8 cellular contexts compared by ENCODE assay signal in the genomic region with DNA sequence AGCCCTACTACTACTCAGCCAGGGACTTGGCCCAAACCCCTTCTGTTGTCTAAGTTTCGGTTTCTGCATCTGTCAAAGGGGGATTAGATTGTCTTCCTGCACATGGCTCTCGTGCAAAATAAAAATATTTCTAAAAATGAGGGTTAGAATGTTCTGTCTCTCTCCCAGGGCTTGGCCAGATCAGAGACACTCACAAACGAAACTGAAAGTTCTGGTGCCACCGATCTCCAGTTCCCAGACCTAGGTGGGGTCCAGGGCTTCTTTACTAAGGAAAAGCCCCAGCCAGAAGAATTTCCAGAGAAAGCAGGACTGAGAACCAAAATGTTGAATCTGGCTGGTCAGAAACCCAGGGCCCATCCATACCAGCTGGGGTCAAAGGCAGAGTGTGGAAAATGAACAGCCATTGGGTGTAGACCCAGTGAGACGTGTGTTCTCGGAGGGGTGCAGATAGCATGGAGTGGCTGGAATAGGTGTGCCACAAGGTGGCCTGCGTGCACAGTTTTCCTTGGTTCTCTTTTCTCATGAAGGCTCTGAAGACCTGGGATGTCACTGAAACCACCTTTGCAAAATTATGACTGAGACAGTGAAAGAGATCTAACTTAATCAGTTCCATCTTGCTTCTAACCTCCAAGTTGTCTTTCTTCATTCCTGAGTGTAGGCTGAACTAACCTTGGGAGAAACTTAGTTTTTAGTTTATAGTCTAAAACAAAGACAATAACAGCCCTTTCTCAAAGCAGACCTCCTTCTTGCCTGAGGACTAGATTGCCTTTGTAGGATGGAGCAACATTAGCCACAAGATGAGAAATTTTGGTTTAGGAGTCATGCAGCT. TPM values are rescaled to one million over a fixed set of nuclear protein-coding genes. Genes with fewer than 3 reads are reported as not detected.
DNase-seq lines count a peak whose midpoint lies in the region; ATAC-seq and TF ChIP-seq lines count a peak whose summit lies in the region.
"Had no signal": no experiment of that assay in that cellular context is flagged by ENCODE, and none has a peak within 500 bp of the region (broad histone marks: within the 10 kb centered on the region; RNA-seq: fewer than 3 reads in every experiment).

No MANE protein-coding gene starts in this region.

- 15 to 24% (median 19%) methylated on average over 7 of the region's 7 CpGs for WGBS in spleen, 5 donors

- TF ChIP-seq POLR2A in GM19193 (IDR thresholded peaks at IDR 0.05; ENCODE audit: extremely low read depth, insufficient read depth, insufficient read length): peak; percentile 36
- TF ChIP-seq POLR2A in spleen (IDR thresholded peaks at IDR 0.05): no peak

- no peak for ATAC-seq in GM18873 (IDR thresholded peaks at IDR 0.05; ENCODE audit: low FRiP score, unreplicated experiment)
- no peak for ATAC-seq in HG03045 (IDR thresholded peaks at IDR 0.05; ENCODE audit: unreplicated experiment)
- no peak for ATAC-seq in HG03520 (IDR thresholded peaks at IDR 0.05; ENCODE audit: unreplicated experiment)

- H3K9me3 Mint-ChIP-seq in endothelial cell (ENCODE audit: unreplicated experiment): no peaks in the 10 kb centered on the region

- H3K27ac ChIP-seq in spleen: peak overlapping the region; percentile 47 to 91 (median 79)

- peaks cover 3% of the 10 kb centered on the region for H3K27me3 Mint-ChIP-seq in endothelial cell (ENCODE audit: unreplicated experiment)

- intact Hi-C loops in spleen (cut with DNase I; ENCODE audit: low total_unique reads): loop anchor here (10.0 kb wide), 1 partner anchor 90 kb away; a partner anchor contains a TSS

- H3K4me3 ChIP-seq in spleen: peak overlapping the region; percentile 3 to 66 (median 30)

- H3K36me3 Mint-ChIP-seq in endothelial cell (ENCODE audit: low read depth, unreplicated experiment): no peaks in the 10 kb centered on the region

- H3K27me3 ChIP-seq in spleen (replicated peaks in 1 of 7): no peaks in the 10 kb centered on the region

- H3K4me1 ChIP-seq in spleen: peaks cover 33 to 86% (median 63%) of the 10 kb centered on the region in 6 donors

- H3K27ac Mint-ChIP-seq in endothelial cell (ENCODE audit: unreplicated experiment): no peak overlapping the region

- H3K9me3 ChIP-seq in spleen: no peaks in the 10 kb centered on the region

- H3K4me3 Mint-ChIP-seq in endothelial cell (ENCODE audit: unreplicated experiment): peak overlapping the region; percentile 39

- TF ChIP-seq CTCF in endothelial cell (IDR thresholded peaks at IDR 0.05; ENCODE audit: unreplicated experiment) (no peak), spleen (IDR thresholded peaks at IDR 0.05 in 8 of 11, conservative IDR thresholded peaks at IDR 0.05 in 3 of 11) (peak in 4 of 11 experiments; percentile 16 to 31 (median 24))

- peak; percentile 89 for DNase-seq in OCI-M1 (lab: John Stamatoyannopoulos, UW)
- DNase-seq in endothelial cell (ENCODE audit: low spot score): no peak
- peak; percentile 36 for DNase-seq in spleen

- H3K4me1 Mint-ChIP-seq in endothelial cell (ENCODE audit: unreplicated experiment): peaks cover 16% of the 10 kb centered on the region

- H3K36me3 ChIP-seq in spleen: no peaks in the 10 kb centered on the region

RNA-seq across cellular contexts. Expression of a gene that starts 2.2 kb away (rescaled TPM):
- not detected for total RNA-seq in endothelial cell (ENCODE audit: unreplicated experiment)
- 1 to 10 TPM in 4 of 7 donors, under 1 TPM in 2, not detected in 1; 0.28 to 2.4 (median 1.6) TPM for total RNA-seq in spleen
- polyA plus RNA-seq in spleen: 1 to 10 TPM in 1 of 3 donors, under 1 TPM in 2; 0.87 to 1.2 (median 0.89) TPM
- total RNA-seq: pulmonary artery endothelial cell had no signal

RNA-seq across cellular contexts. Expression of a gene that starts 4.4 kb away (rescaled TPM):
- total RNA-seq in endothelial cell (ENCODE audit: unreplicated experiment) (0.38 TPM), spleen (100 to 1,000 TPM in 3 of 7 donors, 10 to 100 TPM in 4; 72.6 to 273 (median 97.8) TPM)
- 100 to 1,000 TPM; 114 to 179 (median 144) TPM for polyA plus RNA-seq in spleen
- total RNA-seq: pulmonary artery endothelial cell had no signal

RNA-seq across cellular contexts. Expression of a gene that starts 9.6 kb away (rescaled TPM):
- total RNA-seq in endothelial cell (ENCODE audit: unreplicated experiment) (7.3 TPM), spleen (1 to 10 TPM; 1.1 to 3.2 (median 2.3) TPM)
- 1 to 10 TPM in 1 of 3 donors, under 1 TPM in 2; 0.33 to 1.3 (median 0.99) TPM for polyA plus RNA-seq in spleen

RNA-seq across cellular contexts. Expression of a gene that starts 18.6 kb away (rescaled TPM):
- total RNA-seq in endothelial cell (ENCODE audit: unreplicated experiment): 7.6 TPM
- 1 to 10 TPM; 2.1 to 7.6 (median 3.7) TPM for total RNA-seq in spleen
- 1 to 10 TPM; 8.5 to 9.5 (median 9.0) TPM for polyA plus RNA-seq in spleen

RNA-seq across cellular contexts. Expression of a gene that starts 43.6 kb away (rescaled TPM):
- total RNA-seq in endothelial cell (ENCODE audit: unreplicated experiment): 71.5 TPM
- 100 to 1,000 TPM in 2 of 7 donors, 10 to 100 TPM in 5; 73.2 to 117 (median 86.4) TPM for total RNA-seq in spleen
- polyA plus RNA-seq in spleen: 100 to 1,000 TPM in 2 of 3 donors, 10 to 100 TPM in 1; 90.6 to 119 (median 117) TPM

Comparison
In these comparisons a context has a peak if more than half of its experiments do, and no peak if none do; other contexts are left out.
1. RNA of a gene that starts 4.4 kb away (total RNA-seq): 72.6 to 273 TPM in spleen; 0.38 TPM in endothelial cell (single experiment); every median in the first group is over 10 times any median in the second.